Comparison of ENCODE assay signal across 32 cellular contexts in genomic region chr1:22721122-22721873, GRCh38. TPM values are rescaled to one million over a fixed set of nuclear protein-coding genes. Genes with fewer than 3 reads are reported as not detected.
"Had no signal": no experiment of that assay in that cellular context is flagged by ENCODE, and none has a peak within 500 bp of the region (broad histone marks: within the 10 kb centered on the region; RNA-seq: fewer than 3 reads in every experiment).

No MANE protein-coding gene starts in this region.

- FAIRE-seq: islet of Langerhans, TTC549 had no signal

- H3K9me3 Mint-ChIP-seq: activated naive CD4-positive, alpha-beta T cell treated with anti-CD3 and anti-CD28 coated beads, Interleukin-2, amount 50 U/mL, for 72 hours; activated T-cell treated with anti-CD3 and anti-CD28 coated beads, Interleukin-2, amount 50 U/mL, for 72 hours; nephron had no signal

- H3K36me3 ChIP-seq: cardiac muscle cell, colonic mucosa, left lung, lower lobe of right lung, ovary, stomach, suprapubic skin, tibial artery, upper lobe of right lung had no signal

- H3K9me3 ChIP-seq: body of pancreas, colonic mucosa, left lung, lower lobe of right lung, mucosa of descending colon, ovary, stomach, suprapubic skin, tibial artery, upper lobe of right lung had no signal

- H3K4me3 ChIP-seq: body of pancreas, cardiac muscle cell, colonic mucosa, left lung, lower lobe of right lung, mucosa of descending colon, ovary, stomach, suprapubic skin, tibial artery, upper lobe of right lung had no signal

- H3K27ac ChIP-seq: body of pancreas, cardiac muscle cell, colonic mucosa, foreskin keratinocyte, left lung, lower lobe of right lung, ovary, stomach, suprapubic skin, tibial artery, upper lobe of right lung, VCaP had no signal

- H3K27me3 ChIP-seq: body of pancreas, cardiac muscle cell, colonic mucosa, ovary had no signal

- H3K4me3 Mint-ChIP-seq: activated T-cell treated with anti-CD3 and anti-CD28 coated beads, Interleukin-2, amount 50 U/mL, for 72 hours; nephron; stimulated activated naive B cell treated with anti-CD40 and anti-IgM and Interleukin-4, amounts not matched to agents 10 μg/mL and 1 μg/mL and 100 μg/mL, for 72 hours had no signal

- H3K4me1 Mint-ChIP-seq: stimulated activated naive B cell treated with anti-CD40 and anti-IgM and Interleukin-4, amounts not matched to agents 10 μg/mL and 1 μg/mL and 100 μg/mL, for 72 hours had no signal

- DNase-seq: activated CD4-positive, alpha-beta T cell treated with anti-CD3 and anti-CD28 coated beads for 4 hours; activated CD4-positive, alpha-beta T cell treated with anti-CD3 and anti-CD28 coated beads, Interleukin-2, amount 50 U/mL, for 4 hours; activated naive CD4-positive, alpha-beta T cell; activated T-cell treated with anti-CD3 and anti-CD28 coated beads for 4 hours; activated T-cell treated with anti-CD3 and anti-CD28 coated beads, Interleukin-2, amount 50 U/mL, for 72 hours; anterior cingulate cortex; body of pancreas; cerebellar nuclear complex; colonic mucosa; effector CD8-positive, alpha-beta T cell; foreskin keratinocyte; left lung; lower lobe of right lung; mesenchymal stem cell; ovary; stimulated activated CD4-positive, alpha-beta T cell treated with anti-CD3 and anti-CD28 coated beads, Interleukin-15, amount 100 ng/mL, for 24 hours; stimulated activated CD4-positive, alpha-beta T cell treated with anti-CD3 and anti-CD28 coated beads, Interleukin-2, amount 100 ng/mL, for 24 hours; stimulated activated naive B cell treated with anti-CD40 and anti-IgM and Interleukin-4, amounts not matched to agents 10 μg/mL and 1 μg/mL and 100 μg/mL, for 72 hours; stomach; T-helper 9 cell; tibial artery; upper lobe of right lung had no signal

- H3K27me3 Mint-ChIP-seq: progenitor cell of endocrine pancreas had no signal

- ATAC-seq: activated naive CD4-positive, alpha-beta T cell treated with anti-CD3 and anti-CD28 coated beads, Interleukin-2, amount 50 U/mL, for 72 hours; activated T-cell treated with anti-CD3 and anti-CD28 coated beads, Interleukin-2, amount 50 U/mL, for 72 hours; body of pancreas; foreskin keratinocyte; left lung; lower lobe of right lung; mucosa of descending colon; stimulated activated naive B cell treated with anti-CD40 and anti-IgM and Interleukin-4, amounts not matched to agents 10 μg/mL and 1 μg/mL and 100 μg/mL, for 72 hours; upper lobe of right lung had no signal

- H3K27ac Mint-ChIP-seq: activated naive CD4-positive, alpha-beta T cell treated with anti-CD3 and anti-CD28 coated beads, Interleukin-2, amount 50 U/mL, for 72 hours; activated T-cell treated with anti-CD3 and anti-CD28 coated beads, Interleukin-2, amount 50 U/mL, for 72 hours; nephron; progenitor cell of endocrine pancreas; stimulated activated naive B cell treated with anti-CD40 and anti-IgM and Interleukin-4, amounts not matched to agents 10 μg/mL and 1 μg/mL and 100 μg/mL, for 72 hours had no signal

- H3K4me1 ChIP-seq: foreskin keratinocyte, lower lobe of right lung, suprapubic skin, tibial artery had no signal

- H3K36me3 Mint-ChIP-seq: activated naive CD4-positive, alpha-beta T cell treated with anti-CD3 and anti-CD28 coated beads, Interleukin-2, amount 50 U/mL, for 72 hours; stimulated activated naive B cell treated with anti-CD40 and anti-IgM and Interleukin-4, amounts not matched to agents 10 μg/mL and 1 μg/mL and 100 μg/mL, for 72 hours had no signal

RNA-seq across cellular contexts. Expression of gene EPHB2, which starts 10.7 kb away (rescaled TPM):
- total RNA-seq: activated naive CD4-positive, alpha-beta T cell treated with anti-CD3 and anti-CD28 coated beads, Interleukin-2, amount 50 U/mL, for 72 hours; T-helper 1 cell treated with Interleukin-12 subunit alpha and Interleukin-12 subunit beta and Interleukin-4 antibody, amounts not matched to agents 30 ng/mL and 1 ng/mL, for 36 hours had no signal
